In genomic region chr12:98490491-98491453, GRCh38 we compare ENCODE assay signal across 1 cellular context.
TF ChIP-seq lines count a peak whose summit lies in the region.

No MANE protein-coding gene starts in this region.

TF ChIP-seq in HepG2, 621 proteins besides CTCF, POLR2A, EP300 and RAD21 (continued from another document and continues in another):
- TF ChIP-seq SIX4 (CRISPR knock-in tag; IDR thresholded peaks at IDR 0.05) = no peak
- TF ChIP-seq HDAC6 (IDR thresholded peaks at IDR 0.05; ENCODE audit: low read depth, low read length) = no peak
- TF ChIP-seq DDIT3 (CRISPR knock-in tag; IDR thresholded peaks at IDR 0.05) = no peak
- no peak for TF ChIP-seq ZNF878 (CRISPR knock-in tag; IDR thresholded peaks at IDR 0.05)
- TF ChIP-seq HOMEZ (CRISPR knock-in tag; IDR thresholded peaks at IDR 0.05; ENCODE audit: low read depth) = 0 out of 2 replicates have a peak, but pooled peaks have one; percentile 40
- no peak for TF ChIP-seq ZFP62 (CRISPR knock-in tag; IDR thresholded peaks at IDR 0.05)
- no peak for TF ChIP-seq NR2C2 (CRISPR knock-in tag; IDR thresholded peaks at IDR 0.05; ENCODE audit: borderline replicate concordance)
- no peak for TF ChIP-seq CENPBD1 (CRISPR knock-in tag; IDR thresholded peaks at IDR 0.05; ENCODE audit: borderline replicate concordance, low read depth)
- 0 out of 2 replicates have a peak, but pooled peaks have one; percentile 47 for TF ChIP-seq BRD4 (CRISPR knock-in tag; IDR thresholded peaks at IDR 0.05)
- TF ChIP-seq ZFP82 (CRISPR knock-in tag; IDR thresholded peaks at IDR 0.05; ENCODE audit: borderline replicate concordance) = no peak; the same call in 1 of the 2 replicates
- no peak for TF ChIP-seq PTBP1 (IDR thresholded peaks at IDR 0.05; ENCODE audit: low read depth, low read length, poor library complexity, severe bottlenecking)
- no peak for TF ChIP-seq NKX3-1 (CRISPR knock-in tag; IDR thresholded peaks at IDR 0.05)
- TF ChIP-seq NFKBIZ (CRISPR knock-in tag; IDR thresholded peaks at IDR 0.05) = peak; percentile 43; the same call in 1 of the 2 replicates
- TF ChIP-seq PATZ1 (CRISPR knock-in tag; IDR thresholded peaks at IDR 0.05) = peak; percentile 27; the same call in 1 of the 2 replicates
- no peak for TF ChIP-seq TRAFD1 (CRISPR knock-in tag; IDR thresholded peaks at IDR 0.05; ENCODE audit: borderline replicate concordance)
- TF ChIP-seq RERE (CRISPR knock-in tag; IDR thresholded peaks at IDR 0.05; ENCODE audit: low read depth) = no peak
- no peak for TF ChIP-seq ZNF766 (CRISPR knock-in tag; IDR thresholded peaks at IDR 0.05; ENCODE audit: borderline replicate concordance)
- TF ChIP-seq ZBTB7B (CRISPR knock-in tag; IDR thresholded peaks at IDR 0.05) = peak; percentile 80
- no peak for TF ChIP-seq ZNF318 (CRISPR knock-in tag; IDR thresholded peaks at IDR 0.05)
- TF ChIP-seq IRF9 (CRISPR knock-in tag; IDR thresholded peaks at IDR 0.05; ENCODE audit: borderline replicate concordance) = no peak
- TF ChIP-seq KLF13 (CRISPR knock-in tag; IDR thresholded peaks at IDR 0.05) = no peak
- peak; percentile 91 for TF ChIP-seq ZMYM2 (CRISPR knock-in tag; IDR thresholded peaks at IDR 0.05)
- no peak for TF ChIP-seq KDM1A (CRISPR knock-in tag; IDR thresholded peaks at IDR 0.05)
- TF ChIP-seq NCOA5 (CRISPR knock-in tag; IDR thresholded peaks at IDR 0.05) = no peak
- TF ChIP-seq MXD4 (CRISPR knock-in tag; IDR thresholded peaks at IDR 0.05) = no peak
- TF ChIP-seq BCLAF1 (IDR thresholded peaks at IDR 0.05) = no peak
- TF ChIP-seq ZNF282 (IDR thresholded peaks at IDR 0.05; ENCODE audit: partially characterized antibody) = no peak
- TF ChIP-seq DMAP1 (CRISPR knock-in tag; IDR thresholded peaks at IDR 0.05) = peak; percentile 75; the same call in 1 of the 2 replicates
- peak; percentile 24; the same call in 1 of the 2 replicates for TF ChIP-seq FOXK2 (IDR thresholded peaks at IDR 0.05)
- TF ChIP-seq ZNF232 (CRISPR knock-in tag; IDR thresholded peaks at IDR 0.05; ENCODE audit: borderline replicate concordance) = no peak
- TF ChIP-seq SRSF9 (IDR thresholded peaks at IDR 0.05; ENCODE audit: borderline replicate concordance, insufficient read depth, low read depth, low read length, poor library complexity, severe bottlenecking) = no peak
- peak; percentile 59; the same call in 1 of the 2 replicates for TF ChIP-seq FOXK1 (CRISPR knock-in tag; IDR thresholded peaks at IDR 0.05; ENCODE audit: borderline replicate concordance, low read depth)
